Comparison of ENCODE assay signal across 23 cellular contexts in the genomic region with DNA sequence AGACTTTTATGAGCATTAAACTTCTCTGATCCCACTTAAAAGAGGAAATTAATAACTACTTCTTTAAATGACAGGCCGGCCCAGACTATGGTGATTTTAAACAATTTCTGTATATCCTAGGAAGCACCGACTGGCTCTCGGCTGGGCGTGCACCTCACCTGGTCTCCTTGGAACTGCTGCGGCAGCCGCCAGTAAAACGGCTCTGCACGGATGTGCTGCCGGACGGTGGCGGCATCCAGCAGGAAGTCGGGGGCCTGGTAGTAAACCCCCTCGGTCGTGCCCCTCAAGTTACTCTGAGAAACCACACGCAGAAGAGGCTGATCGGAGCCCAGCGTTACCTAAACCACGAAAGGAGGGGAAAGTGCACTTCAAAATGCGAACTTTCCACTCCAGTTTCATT.
A peak's percentile ranks its signal among the peaks of the same experiment; 100 is the strongest.
DNase-seq lines count a peak whose midpoint lies in the region; ATAC-seq and TF ChIP-seq lines count a peak whose summit lies in the region.
"Had no signal": no experiment of that assay in that cellular context is flagged by ENCODE, and none has a peak within 500 bp of the region (broad histone marks: within the 10 kb centered on the region; RNA-seq: fewer than 3 reads in every experiment).

No MANE protein-coding gene starts in this region.

- TF ChIP-seq POLR2A in sigmoid colon (IDR thresholded peaks at IDR 0.05), result no peak

- no peak overlapping the region for H3K14ac ChIP-seq in mesenchymal stem cell (ENCODE audit: low read length in 2 of 2)

- no peak for TF ChIP-seq EP300 in sigmoid colon (IDR thresholded peaks at IDR 0.05)

- H3K9me3 ChIP-seq in right atrium auricular region, result no peaks in the 10 kb centered on the region
- no peaks in the 10 kb centered on the region for H3K9me3 ChIP-seq in heart right ventricle
- no peaks in the 10 kb centered on the region for H3K9me3 ChIP-seq in mesenchymal stem cell (ENCODE audit: control insufficient read depth, low read length)
- no peaks in the 10 kb centered on the region for H3K9me3 ChIP-seq in sigmoid colon
- H3K9me3 ChIP-seq: BLaER1 treated with 17β-estradiol and CSF1 and Interleukin-3, amounts not matched to agents 10 nM and 100 nM had no signal

- no peak overlapping the region for H3K4ac ChIP-seq in mesenchymal stem cell (ENCODE audit: low read depth in 1 of 2, low read length in 2 of 2)

- intact Hi-C loops in heart right ventricle (cut with DNase I), result no loop called here
- intact Hi-C loops in sigmoid colon (cut with DNase I), result no loop called here

- no peak overlapping the region for H2BK5ac ChIP-seq in mesenchymal stem cell (ENCODE audit: low read depth, low read length, poor library complexity, severe bottlenecking)

- 74 to 82% methylated on average over 19 of the region's 19 CpGs for WGBS in heart right ventricle, 2 donors
- 88% methylated on average over 19 of the region's 19 CpGs for WGBS in mesenchymal stem cell
- 61 to 75% methylated on average over 19 of the region's 19 CpGs for WGBS in sigmoid colon, 2 donors

- no peaks in the 10 kb centered on the region for H3K27me3 Mint-ChIP-seq in natural killer cell treated with Interleukin-12 subunit alpha and Interleukin-12 subunit beta and Interleukin-15 and Interleukin-18, amount 100 ng/mL, for 72 hours

- DNase-seq in right atrium auricular region (ENCODE audit: low spot score), result peak; percentile 48
- no peak for DNase-seq in heart right ventricle
- no peak for DNase-seq in mesenchymal stem cell
- DNase-seq in sigmoid colon, result no peak
- no peak for DNase-seq in HuH-7.5 (ENCODE audit: low spot score)
- no peak for DNase-seq in SK-N-DZ (ENCODE audit: low spot score)
- DNase-seq in DMS79 (lab: John Stamatoyannopoulos, UW), result no peak
- no peak for DNase-seq in natural killer cell treated with Interleukin-12 subunit alpha and Interleukin-12 subunit beta and Interleukin-15 and Interleukin-18, amount 100 ng/mL, for 72 hours (ENCODE audit: low spot score)
- DNase-seq: CD4-positive, alpha-beta memory T cell; DMS153; IMR-90; NCI-H1092 treated with DMSO at 0.1 percent for 48 hours; NCI-H146; NCI-H2029; NCI-H2227 treated with DMSO at 0.1 percent for 48 hours; NCI-H510A treated with DMSO at 0.1 percent for 48 hours; NCI-H748 treated with DMSO at 0.1 percent for 48 hours; PC-9; SHP77 treated with DMSO at 0.1 percent for 48 hours had no signal

- H3K4me2 ChIP-seq in mesenchymal stem cell (ENCODE audit: low read length, poor library complexity, severe bottlenecking), result no peak overlapping the region
- H3K4me2 ChIP-seq: BLaER1 treated with 17β-estradiol and CSF1 and Interleukin-3, amounts not matched to agents 10 nM and 100 nM; KMS-11; PC-9 had no signal

- H3K36me3 ChIP-seq in right atrium auricular region, result no peaks in the 10 kb centered on the region
- no peaks in the 10 kb centered on the region for H3K36me3 ChIP-seq in heart right ventricle
- H3K36me3 ChIP-seq in mesenchymal stem cell (ENCODE audit: control insufficient read depth in 1 of 2, insufficient read depth in 2 of 2, low read depth in 1 of 2, low read length in 2 of 2), result peaks cover 0 to 71% of the 10 kb centered on the region in 2 experiments
- no peaks in the 10 kb centered on the region for H3K36me3 ChIP-seq in sigmoid colon
- H3K36me3 ChIP-seq: BLaER1 treated with 17β-estradiol and CSF1 and Interleukin-3, amounts not matched to agents 10 nM and 100 nM had no signal

- H3K9ac ChIP-seq in mesenchymal stem cell (ENCODE audit: low read length), result peak overlapping the region; percentile 11
- H3K9ac ChIP-seq: BLaER1 treated with 17β-estradiol and CSF1 and Interleukin-3, amounts not matched to agents 10 nM and 100 nM; KMS-11 had no signal

- H3K9me3 Mint-ChIP-seq in natural killer cell treated with Interleukin-12 subunit alpha and Interleukin-12 subunit beta and Interleukin-15 and Interleukin-18, amount 100 ng/mL, for 72 hours, result no peaks in the 10 kb centered on the region

- no peak overlapping the region for H4K91ac ChIP-seq in mesenchymal stem cell (ENCODE audit: low read length)

- H3K18ac ChIP-seq in mesenchymal stem cell (ENCODE audit: low read depth in 1 of 2, low read length in 2 of 2), result no peak overlapping the region

- no peak overlapping the region for H4K8ac ChIP-seq in mesenchymal stem cell (ENCODE audit: low read length)

- no peak for ATAC-seq in heart right ventricle
- no peak for ATAC-seq in natural killer cell treated with Interleukin-12 subunit alpha and Interleukin-12 subunit beta and Interleukin-15 and Interleukin-18, amount 100 ng/mL, for 72 hours

- H3K23ac ChIP-seq in mesenchymal stem cell (ENCODE audit: low read length in 2 of 2), result no peak overlapping the region

- no peak overlapping the region for H3K27ac Mint-ChIP-seq in natural killer cell treated with Interleukin-12 subunit alpha and Interleukin-12 subunit beta and Interleukin-15 and Interleukin-18, amount 100 ng/mL, for 72 hours
- H3K27ac Mint-ChIP-seq: CD4-positive, alpha-beta memory T cell had no signal

- H3K27me3 ChIP-seq in right atrium auricular region (no peaks in the 10 kb centered on the region), heart right ventricle (peaks cover 0 to 5% (median 0%) of the 10 kb centered on the region in 7 donors), mesenchymal stem cell (ENCODE audit: control insufficient read depth in 1 of 2, insufficient read depth in 1 of 2, low read length in 2 of 2) (no peaks in the 10 kb centered on the region), sigmoid colon (no peaks in the 10 kb centered on the region)
- H3K27me3 ChIP-seq: BLaER1 treated with 17β-estradiol and CSF1 and Interleukin-3, amounts not matched to agents 10 nM and 100 nM had no signal

- no peaks in the 10 kb centered on the region for H3K4me1 Mint-ChIP-seq in natural killer cell treated with Interleukin-12 subunit alpha and Interleukin-12 subunit beta and Interleukin-15 and Interleukin-18, amount 100 ng/mL, for 72 hours (ENCODE audit: low read depth in 2 of 2)
- H3K4me1 Mint-ChIP-seq: CD4-positive, alpha-beta memory T cell had no signal

- no peaks in the 10 kb centered on the region for H3K79me1 ChIP-seq in mesenchymal stem cell (replicated peaks; ENCODE audit: low read length, poor library complexity, severe bottlenecking)

- no peak overlapping the region for H2BK12ac ChIP-seq in mesenchymal stem cell (ENCODE audit: low read length in 2 of 2)

- H3K4me3 ChIP-seq in right atrium auricular region (no peak overlapping the region), heart right ventricle (no peak overlapping the region), mesenchymal stem cell (ENCODE audit: insufficient read depth in 1 of 2, low read depth in 1 of 2, low read length in 2 of 2) (peak overlapping the region in 1 of 2 experiments; percentile 58), sigmoid colon (peak overlapping the region; percentile 7 to 30 (median 21))
- H3K4me3 ChIP-seq: BLaER1 treated with 17β-estradiol and CSF1 and Interleukin-3, amounts not matched to agents 10 nM and 100 nM; PC-9 had no signal

- no peak for TF ChIP-seq CTCF in right atrium auricular region (IDR thresholded peaks at IDR 0.05)
- no peak for TF ChIP-seq CTCF in heart right ventricle (IDR thresholded peaks at IDR 0.05)
- TF ChIP-seq CTCF in sigmoid colon (IDR thresholded peaks at IDR 0.05), result no peak

- H3K4me1 ChIP-seq in right atrium auricular region (no peaks in the 10 kb centered on the region), heart right ventricle (no peaks in the 10 kb centered on the region), mesenchymal stem cell (ENCODE audit: control insufficient read depth, insufficient read depth, low read depth, low read length) (no peaks in the 10 kb centered on the region), sigmoid colon (no peaks in the 10 kb centered on the region)
- H3K4me1 ChIP-seq: BLaER1 treated with 17β-estradiol and CSF1 and Interleukin-3, amounts not matched to agents 10 nM and 100 nM had no signal

- H3K27ac ChIP-seq in right atrium auricular region, result no peak overlapping the region
- no peak overlapping the region for H3K27ac ChIP-seq in heart right ventricle
- H3K27ac ChIP-seq in mesenchymal stem cell (ENCODE audit: low read length, poor library complexity, severe bottlenecking), result no peak overlapping the region
- no peak overlapping the region for H3K27ac ChIP-seq in sigmoid colon
- H3K27ac ChIP-seq: 22Rv1; BLaER1 treated with 17β-estradiol and CSF1 and Interleukin-3, amounts not matched to agents 10 nM and 100 nM; KMS-11; PC-9; RWPE1 had no signal

- H3K36me3 Mint-ChIP-seq in natural killer cell treated with Interleukin-12 subunit alpha and Interleukin-12 subunit beta and Interleukin-15 and Interleukin-18, amount 100 ng/mL, for 72 hours, result no peaks in the 10 kb centered on the region
- H3K36me3 Mint-ChIP-seq: CD4-positive, alpha-beta memory T cell had no signal

- no peak overlapping the region for H2BK120ac ChIP-seq in mesenchymal stem cell (ENCODE audit: low read depth, low read length)

- H3K4me3 Mint-ChIP-seq in natural killer cell treated with Interleukin-12 subunit alpha and Interleukin-12 subunit beta and Interleukin-15 and Interleukin-18, amount 100 ng/mL, for 72 hours, result no peak overlapping the region
- H3K4me3 Mint-ChIP-seq: CD4-positive, alpha-beta memory T cell had no signal

- no peak overlapping the region for H2BK15ac ChIP-seq in mesenchymal stem cell (ENCODE audit: low read depth, poor library complexity, severe bottlenecking)

- no peak overlapping the region for H2AK5ac ChIP-seq in mesenchymal stem cell (ENCODE audit: low read length, severe bottlenecking)

- no peak overlapping the region for H2AFZ ChIP-seq in mesenchymal stem cell (ENCODE audit: low read depth, low read length)
- H2AFZ ChIP-seq: PC-9 had no signal

Comparison
In these comparisons a context has a peak if more than half of its experiments do, and no peak if none do; other contexts are left out.
1. H3K4me3 ChIP-seq: peak in sigmoid colon (4 of 4); none in right atrium auricular region (0 of 2) and heart right ventricle (0 of 10).